ENCODE assay signal across 8 cellular contexts in the genomic region with DNA sequence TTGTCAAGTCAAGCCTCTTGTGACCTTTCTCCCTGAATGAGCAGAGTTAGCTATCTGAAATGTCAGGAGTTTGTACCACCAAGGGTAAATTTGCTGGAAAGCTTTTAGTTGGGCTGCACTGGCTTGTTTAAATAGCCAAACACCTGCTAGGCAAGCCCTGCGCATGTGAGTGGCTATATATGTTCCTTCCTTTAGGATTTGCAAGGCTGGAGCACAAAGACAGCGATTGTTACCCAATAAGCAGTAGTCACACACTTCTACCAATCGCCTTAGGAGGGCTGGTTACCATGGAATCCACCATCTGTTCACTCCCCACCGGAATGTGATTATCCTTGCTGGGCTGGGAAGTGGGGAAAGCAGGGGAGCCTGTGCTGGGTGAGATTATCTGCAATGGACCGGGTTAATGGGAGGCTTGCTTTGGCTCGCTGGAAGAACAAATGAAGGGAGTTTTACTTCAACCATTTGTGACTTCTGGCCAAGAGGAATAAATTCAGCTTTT.
A peak's percentile ranks its signal among the peaks of the same experiment; 100 is the strongest.
DNase-seq lines count a peak whose midpoint lies in the region; ATAC-seq and TF ChIP-seq lines count a peak whose summit lies in the region.

No MANE protein-coding gene starts in this region.

- peak overlapping the region; percentile 44 to 58 (median 54) for H3K4me3 ChIP-seq in gastrocnemius medialis

- ATAC-seq in gastrocnemius medialis: peak; percentile 58 to 68
- ATAC-seq in GM21529 (IDR thresholded peaks at IDR 0.05; ENCODE audit: unreplicated experiment): no peak
- ATAC-seq in activated CD4-positive, CD25-positive, alpha-beta regulatory T cell treated with anti-CD3 and anti-CD28 coated beads, Interleukin-2, amount 50 U/mL, for 24 hours: no peak

- H3K27me3 ChIP-seq in gastrocnemius medialis: no peaks in the 10 kb centered on the region

- peak in 1 of 2 donors; percentile 50 for TF ChIP-seq POLR2A in gastrocnemius medialis (IDR thresholded peaks at IDR 0.05)

- H3K36me3 ChIP-seq in gastrocnemius medialis: no peaks in the 10 kb centered on the region

- peak overlapping the region; percentile 84 to 91 (median 87) for H3K27ac ChIP-seq in gastrocnemius medialis

- intact Hi-C loops in gastrocnemius medialis (cut with DNase I; ENCODE audit: low total_unique reads): no loop called here

- H3K4me1 ChIP-seq in gastrocnemius medialis: peaks cover 74 to 75% of the 10 kb centered on the region in 2 donors

- no peaks in the 10 kb centered on the region for H3K9me3 ChIP-seq in gastrocnemius medialis

- TF ChIP-seq CTCF in gastrocnemius medialis (IDR thresholded peaks at IDR 0.05 in 4 of 5, conservative IDR thresholded peaks at IDR 0.05 in 1 of 5): no peak

- in situ Hi-C loops in gastrocnemius medialis (cut with MboI; ENCODE audit: low sequenced_read_pairs in 4 of 4): no loop called here

- DNase-seq in AG20443 (ENCODE audit: low spot score) (peak; percentile 82), NCI-H1417 (lab: John Stamatoyannopoulos, UW) (peak; percentile 90 to 99 (median 91)), amniotic epithelial cell (ENCODE audit: low read depth) (peak; percentile 95), hippocampal formation (lab: John Stamatoyannopoulos, UW) (peak; percentile 41 to 86), gastrocnemius medialis (peak; percentile 52 to 67), germinal center (ENCODE audit: low spot score) (no peak)

Comparison
In these comparisons a context has a peak if more than half of its experiments do, and no peak if none do; other contexts are left out.
1. ATAC-seq: peak in gastrocnemius medialis (2 of 2); none in GM21529 (single experiment) and activated CD4-positive, CD25-positive, alpha-beta regulatory T cell treated with anti-CD3 and anti-CD28 coated beads, Interleukin-2, amount 50 U/mL, for 24 hours (0 of 2).